ENCODE assay signal across 1 cellular context in the genomic region with DNA sequence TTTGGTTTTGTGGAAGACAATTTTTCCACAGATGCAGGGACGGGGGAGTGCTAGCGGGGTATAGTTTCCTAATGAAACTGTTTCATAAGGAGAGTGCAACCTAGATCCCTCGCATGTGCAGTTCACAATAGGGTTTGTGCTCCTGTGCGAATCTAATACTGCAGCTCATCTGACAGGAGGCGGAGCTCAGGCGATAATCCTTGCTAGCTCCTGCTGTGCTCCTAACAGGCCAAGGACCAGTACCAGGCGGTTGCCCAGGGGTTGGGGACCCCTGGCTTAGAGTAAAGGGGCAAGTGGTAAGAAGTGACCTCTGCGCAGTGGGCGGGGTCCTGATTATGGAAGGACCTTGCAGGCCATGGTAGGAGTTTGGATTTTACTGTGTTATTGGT.
A peak's percentile ranks its signal among the peaks of the same experiment; 100 is the strongest.
TF ChIP-seq lines count a peak whose summit lies in the region.

No MANE protein-coding gene starts in this region.

TF ChIP-seq in HEK293, 187 proteins besides CTCF, POLR2A, EP300 and RAD21 (continued from another document):
- TF ChIP-seq, protein P1, sequence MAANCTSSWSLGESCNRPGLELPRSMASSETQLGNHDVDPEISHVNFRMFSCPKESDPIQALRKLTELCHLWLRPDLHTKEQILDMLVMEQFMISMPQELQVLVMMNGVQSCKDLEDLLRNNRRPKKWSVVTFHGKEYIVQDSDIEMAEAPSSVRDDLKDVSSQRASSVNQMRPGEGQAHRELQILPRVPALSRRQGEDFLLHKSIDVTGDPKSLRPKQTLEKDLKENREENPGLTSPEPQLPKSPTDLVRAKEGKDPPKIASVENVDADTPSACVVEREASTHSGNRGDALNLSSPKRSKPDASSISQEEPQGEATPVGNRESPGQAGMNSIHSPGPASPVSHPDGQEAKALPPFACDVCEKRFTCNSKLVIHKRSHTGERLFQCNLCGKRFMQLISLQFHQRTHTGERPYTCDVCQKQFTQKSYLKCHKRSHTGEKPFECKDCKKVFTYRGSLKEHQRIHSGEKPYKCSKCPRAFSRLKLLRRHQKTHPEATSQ (tag by site-specific recombination; IDR thresholded peaks at IDR 0.05): no peak
- TF ChIP-seq, protein P2, sequence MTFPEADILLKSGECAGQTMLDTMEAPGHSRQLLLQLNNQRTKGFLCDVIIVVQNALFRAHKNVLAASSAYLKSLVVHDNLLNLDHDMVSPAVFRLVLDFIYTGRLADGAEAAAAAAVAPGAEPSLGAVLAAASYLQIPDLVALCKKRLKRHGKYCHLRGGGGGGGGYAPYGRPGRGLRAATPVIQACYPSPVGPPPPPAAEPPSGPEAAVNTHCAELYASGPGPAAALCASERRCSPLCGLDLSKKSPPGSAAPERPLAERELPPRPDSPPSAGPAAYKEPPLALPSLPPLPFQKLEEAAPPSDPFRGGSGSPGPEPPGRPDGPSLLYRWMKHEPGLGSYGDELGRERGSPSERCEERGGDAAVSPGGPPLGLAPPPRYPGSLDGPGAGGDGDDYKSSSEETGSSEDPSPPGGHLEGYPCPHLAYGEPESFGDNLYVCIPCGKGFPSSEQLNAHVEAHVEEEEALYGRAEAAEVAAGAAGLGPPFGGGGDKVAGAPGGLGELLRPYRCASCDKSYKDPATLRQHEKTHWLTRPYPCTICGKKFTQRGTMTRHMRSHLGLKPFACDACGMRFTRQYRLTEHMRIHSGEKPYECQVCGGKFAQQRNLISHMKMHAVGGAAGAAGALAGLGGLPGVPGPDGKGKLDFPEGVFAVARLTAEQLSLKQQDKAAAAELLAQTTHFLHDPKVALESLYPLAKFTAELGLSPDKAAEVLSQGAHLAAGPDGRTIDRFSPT (tag by site-specific recombination; IDR thresholded peaks at IDR 0.05): no peak
- TF ChIP-seq, protein P3, sequence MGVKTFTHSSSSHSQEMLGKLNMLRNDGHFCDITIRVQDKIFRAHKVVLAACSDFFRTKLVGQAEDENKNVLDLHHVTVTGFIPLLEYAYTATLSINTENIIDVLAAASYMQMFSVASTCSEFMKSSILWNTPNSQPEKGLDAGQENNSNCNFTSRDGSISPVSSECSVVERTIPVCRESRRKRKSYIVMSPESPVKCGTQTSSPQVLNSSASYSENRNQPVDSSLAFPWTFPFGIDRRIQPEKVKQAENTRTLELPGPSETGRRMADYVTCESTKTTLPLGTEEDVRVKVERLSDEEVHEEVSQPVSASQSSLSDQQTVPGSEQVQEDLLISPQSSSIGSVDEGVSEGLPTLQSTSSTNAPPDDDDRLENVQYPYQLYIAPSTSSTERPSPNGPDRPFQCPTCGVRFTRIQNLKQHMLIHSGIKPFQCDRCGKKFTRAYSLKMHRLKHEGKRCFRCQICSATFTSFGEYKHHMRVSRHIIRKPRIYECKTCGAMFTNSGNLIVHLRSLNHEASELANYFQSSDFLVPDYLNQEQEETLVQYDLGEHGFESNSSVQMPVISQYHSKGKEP (tag by site-specific recombination; IDR thresholded peaks at IDR 0.05): 0 out of 2 replicates have a peak, but pooled peaks have one; percentile 23
- TF ChIP-seq ZNF501 (tag by site-specific recombination; IDR thresholded peaks at IDR 0.05) (no peak), IKZF3 (tag by site-specific recombination; IDR thresholded peaks at IDR 0.05) (peak; percentile 51; the same call in 1 of the 2 replicates), GLI4 (tag by site-specific recombination; IDR thresholded peaks at IDR 0.05) (no peak), OSR2 (tag by site-specific recombination; IDR thresholded peaks at IDR 0.05) (peak; percentile 49; the same call in 1 of the 2 replicates), ZNF10 (tag by site-specific recombination; IDR thresholded peaks at IDR 0.05) (no peak)
